In genomic region chr17:66406701-66407644, GRCh38 we compare ENCODE assay signal across 1 cellular context.
TF ChIP-seq lines count a peak whose summit lies in the region.

No MANE protein-coding gene starts in this region.

TF ChIP-seq in GM23338, 12 proteins besides CTCF, POLR2A, EP300 and RAD21 (continued from another document):
- TF ChIP-seq ZNF462 (CRISPR knock-in tag; IDR thresholded peaks at IDR 0.05): no peak
- no peak for TF ChIP-seq POLR2AphosphoS5 (IDR thresholded peaks at IDR 0.05; ENCODE audit: low read depth)
- no peak for TF ChIP-seq REST (IDR thresholded peaks at IDR 0.05; ENCODE audit: unreplicated experiment)
- TF ChIP-seq ZNF331 (CRISPR knock-in tag; IDR thresholded peaks at IDR 0.05; ENCODE audit: low read depth): no peak
- no peak for TF ChIP-seq JUNB (IDR thresholded peaks at IDR 0.05; ENCODE audit: unreplicated experiment)
- TF ChIP-seq EZH2 (IDR thresholded peaks at IDR 0.05; ENCODE audit: low read depth, unreplicated experiment): no peak
- no peak for TF ChIP-seq ETS1 (IDR thresholded peaks at IDR 0.05)
- TF ChIP-seq NANOG (IDR thresholded peaks at IDR 0.05; ENCODE audit: borderline replicate concordance): no peak
- no peak for TF ChIP-seq ZNF114 (CRISPR knock-in tag; IDR thresholded peaks at IDR 0.05)
- no peak for TF ChIP-seq STAT1 (IDR thresholded peaks at IDR 0.05; ENCODE audit: unreplicated experiment)
- TF ChIP-seq EZH2phosphoT487 (IDR thresholded peaks at IDR 0.05; ENCODE audit: unreplicated experiment): no peak
TF ChIP-seq in GM23338: peak in this region for 0.
